24 cellular contexts compared by ENCODE assay signal in the genomic region with DNA sequence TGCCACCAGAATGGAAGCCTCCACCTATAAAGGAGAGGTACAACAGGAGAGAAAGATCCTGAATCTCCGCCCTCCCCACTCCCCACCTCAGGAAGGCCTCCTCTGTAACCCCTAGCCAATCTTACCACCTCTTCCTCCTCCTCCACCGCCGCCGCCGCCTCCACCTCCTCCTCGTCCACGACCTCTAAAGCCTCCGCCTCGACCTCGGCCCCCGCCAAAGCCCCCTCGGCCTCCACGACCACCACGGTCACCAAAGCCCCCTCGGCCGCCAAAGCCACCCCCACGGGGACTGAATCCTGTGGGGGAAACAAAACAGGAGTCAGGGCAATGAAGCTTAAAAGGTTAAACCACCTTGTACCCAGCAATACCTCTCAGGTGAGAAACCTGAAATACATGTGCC. TPM values are rescaled to one million over a fixed set of nuclear protein-coding genes. Genes with fewer than 3 reads are reported as not detected.
DNase-seq lines count a peak whose midpoint lies in the region; ATAC-seq, FAIRE-seq and TF ChIP-seq lines count a peak whose summit lies in the region.
"Had no signal": no experiment of that assay in that cellular context is flagged by ENCODE, and none has a peak within 500 bp of the region (broad histone marks: within the 10 kb centered on the region; RNA-seq: fewer than 3 reads in every experiment).

No MANE protein-coding gene starts in this region.

- intact Hi-C loops in IMR-90 (cut with micrococcal nuclease) (loop anchor here (10.0 kb wide), 1 partner anchor 396 kb away; a partner anchor contains a TSS), K562 (cut with micrococcal nuclease) (loop anchor here (5.0 kb wide), 1 partner anchor 288 kb away; no protein-coding TSS in a partner anchor)

- no peak overlapping the region for H3K9ac ChIP-seq in IMR-90 (ENCODE audit: low read depth, low read length)
- peak overlapping the region in 1 of 2 experiments; percentile 62; a peak in 2 of 4 replicates for H3K9ac ChIP-seq in K562 (ENCODE audit: insufficient read depth in 1 of 2, low read depth in 2 of 2, low read length in 2 of 2)
- H3K9ac ChIP-seq: KMS-11 had no signal

- no peak for DNase-seq in IMR-90
- DNase-seq in K562 (ENCODE audit: extremely low read depth in 1 of 4, low spot score in 3 of 4): peak in 1 of 4 experiments; percentile 11
- peak; percentile 29 for DNase-seq in osteoblast (ENCODE audit: insufficient read length, low spot score, missing footprints)
- DNase-seq in nucleus accumbens (lab: John Stamatoyannopoulos, UW): no peak
- DNase-seq in stimulated activated CD4-positive, alpha-beta T cell treated with anti-CD3 and anti-CD28 coated beads, Interleukin-15, amount 100 ng/mL, for 24 hours: no peak
- no peak for DNase-seq in activated CD4-positive, alpha-beta T cell treated with anti-CD3 and anti-CD28 coated beads for 1 hour
- DNase-seq in anterior cingulate cortex (lab: John Stamatoyannopoulos, UW): no peak
- DNase-seq: C1 segment of cervical spinal cord; CD4-positive, alpha-beta memory T cell; COR-L47; NCI-H1048; NCI-H1417 treated with DMSO at 0.1 percent for 48 hours; NCI-H1694 treated with DMSO at 0.1 percent for 48 hours; NCI-H2081; NCI-H2227 treated with DMSO at 0.1 percent for 48 hours; NCI-H526 treated with DMSO at 0.1 percent for 48 hours; SHP77 treated with DMSO at 0.1 percent for 48 hours had no signal

- H4K8ac ChIP-seq in IMR-90 (ENCODE audit: low read depth in 2 of 2, low read length in 2 of 2): no peak overlapping the region

- H2AK9ac ChIP-seq in IMR-90 (replicated peaks; ENCODE audit: low read depth, low read length, poor library complexity): peak overlapping the region; percentile 23

- H3K9me3 ChIP-seq in HEK293 (ENCODE audit: control insufficient read depth, insufficient read depth, low read depth, low read length): no peaks in the 10 kb centered on the region
- no peaks in the 10 kb centered on the region for H3K9me3 ChIP-seq in IMR-90 (ENCODE audit: control insufficient read depth, insufficient read depth, low read length)
- no peaks in the 10 kb centered on the region for H3K9me3 ChIP-seq in K562 (replicated peaks; ENCODE audit: control insufficient read depth, insufficient read depth, low read depth, low read length)
- H3K9me3 ChIP-seq in osteoblast (ENCODE audit: low read depth, low read length): no peaks in the 10 kb centered on the region
- H3K9me3 ChIP-seq: HAP-1 had no signal

- H2BK20ac ChIP-seq in IMR-90 (ENCODE audit: low read depth, low read length): no peak overlapping the region

- H3K9me1 ChIP-seq in IMR-90 (ENCODE audit: insufficient read depth, low read length) (no peaks in the 10 kb centered on the region), K562 (ENCODE audit: control insufficient read depth, insufficient read depth, low read length) (peaks cover 8% of the 10 kb centered on the region)

- H3K4me1 ChIP-seq in HEK293 (ENCODE audit: control insufficient read depth, insufficient read depth, low read length): peaks cover 42% of the 10 kb centered on the region
- H3K4me1 ChIP-seq in IMR-90 (ENCODE audit: control insufficient read depth, insufficient read depth, low read length): peaks cover 12% of the 10 kb centered on the region
- peaks cover 35 to 55% of the 10 kb centered on the region in 2 experiments for H3K4me1 ChIP-seq in K562 (replicated peaks in 1 of 2; ENCODE audit: control insufficient read depth in 2 of 2, insufficient read depth in 2 of 2, low read length in 2 of 2)
- H3K4me1 ChIP-seq in osteoblast (ENCODE audit: insufficient read depth, low read length): peaks cover 15% of the 10 kb centered on the region

- no peak overlapping the region for H4K5ac ChIP-seq in IMR-90 (ENCODE audit: low read depth, low read length)

- H3K14ac ChIP-seq in IMR-90 (replicated peaks; ENCODE audit: low read depth, low read length): no peak overlapping the region

- H3K79me1 ChIP-seq in IMR-90 (ENCODE audit: low read depth in 1 of 2, low read length in 2 of 2): peaks cover 17 to 58% of the 10 kb centered on the region in 2 experiments

- POLR2A ChIA-PET in HEK293 (lab: Yijun Ruan, JAX): no interaction called here
- POLR2A ChIA-PET in IMR-90 (lab: Charles Lee; ENCODE audit: unreplicated experiment): no interaction called here
- POLR2A ChIA-PET in K562 (lab: Yijun Ruan, JAX): interaction anchor here (0.6 kb wide), 1 partner anchor 12 kb away, joined by 3 read pairs; no protein-coding TSS in a partner anchor

- no peak overlapping the region for H2BK5ac ChIP-seq in IMR-90 (ENCODE audit: low read depth, low read length, poor library complexity, severe bottlenecking)

- no peak for TF ChIP-seq EP300 in K562 (IDR thresholded peaks at IDR 0.05; ENCODE audit: low read length)

- in situ Hi-C loops in IMR-90 (cut with MboI; ENCODE audit: low sequenced_read_pairs): loop anchor here (5.0 to 25.0 kb wide), 3 partner anchors 48 to 403 kb away; a partner anchor contains a TSS
- in situ Hi-C loops in K562 (cut with MboI): no loop called here

- CTCF ChIA-PET in HEK293 (lab: Yijun Ruan, JAX) (interaction anchor here (1.1 to 7.8 kb wide), 5 partner anchors 37 to 299 kb away, joined by 3 to 237 read pairs (median 61); a partner anchor contains a TSS), IMR-90 (lab: Yijun Ruan, JAX) (interaction anchor here (2.0 kb wide), 1 partner anchor 38 kb away, joined by 4 read pairs; no protein-coding TSS in a partner anchor), K562 (lab: Yijun Ruan, JAX; ENCODE audit: low intra/inter-chr PET ratio) (no interaction called here)

- WGBS in IMR-90 (ENCODE audit: extremely low coverage in 2 of 2, insufficient read length in 1 of 2), 2 experiments: no CpG with 5 or more reads among the region's 17 CpGs
- WGBS in K562 (ENCODE audit: insufficient coverage, low coverage, missing lambda C conversion rate): 75% methylated on average over 14 of the region's 17 CpGs

- H3K18ac ChIP-seq in IMR-90 (ENCODE audit: low read depth, low read length): no peak overlapping the region

- H2BK120ac ChIP-seq in IMR-90 (ENCODE audit: low read depth, low read length): no peak overlapping the region

- H3K4me3 ChIP-seq in HEK293 (ENCODE audit: low read depth, low read length): no peak overlapping the region
- no peak overlapping the region for H3K4me3 ChIP-seq in IMR-90 (ENCODE audit: insufficient read depth, low read depth, low read length)
- H3K4me3 ChIP-seq in K562: no peak overlapping the region
- no peak overlapping the region for H3K4me3 ChIP-seq in osteoblast (ENCODE audit: insufficient read depth, low read length)
- H3K4me3 ChIP-seq: GM23338, HAP-1 had no signal

- H2AFZ ChIP-seq in IMR-90 (replicated peaks; ENCODE audit: low read length, poor library complexity) (no peak overlapping the region), K562 (ENCODE audit: low read depth, low read length) (no peak overlapping the region), osteoblast (ENCODE audit: low read length) (no peak overlapping the region)
- H2AFZ ChIP-seq: GM23338 had no signal

- no peak overlapping the region for H4K91ac ChIP-seq in IMR-90 (ENCODE audit: insufficient read depth, low read depth, low read length)

- H2BK15ac ChIP-seq in IMR-90 (ENCODE audit: low read depth, low read length): no peak overlapping the region

- H3K23ac ChIP-seq in IMR-90 (ENCODE audit: low read depth, low read length): no peak overlapping the region

- no peak for TF ChIP-seq RAD21 in IMR-90 (IDR thresholded peaks at IDR 0.05; ENCODE audit: low read length)
- no peak for TF ChIP-seq RAD21 in K562 (CRISPR knock-in tag; conservative IDR thresholded peaks at IDR 0.05 in 1 of 2, IDR thresholded peaks at IDR 0.05 in 1 of 2)

- H3K4me2 ChIP-seq in IMR-90 (ENCODE audit: low read depth, low read length) (no peak overlapping the region), K562 (ENCODE audit: insufficient read depth, low read length) (no peak overlapping the region), osteoblast (ENCODE audit: insufficient read depth, low read length) (no peak overlapping the region)
- H3K4me2 ChIP-seq: GM23338, KMS-11 had no signal

- dilution Hi-C loops in IMR-90 (cut with HindIII; ENCODE audit: low sequenced_read_pairs, unreplicated experiment): no loop called here

- TF ChIP-seq CTCF in HEK293 (tag by site-specific recombination; IDR thresholded peaks at IDR 0.05) (no peak), IMR-90 (conservative IDR thresholded peaks at IDR 0.05; ENCODE audit: low read depth, low read length) (no peak), K562 (IDR thresholded peaks at IDR 0.05 in 2 of 3, conservative IDR thresholded peaks at IDR 0.05 in 1 of 3; ENCODE audit: insufficient read depth in 2 of 3, low read depth in 1 of 3, low read length in 3 of 3) (no peak), osteoblast (IDR thresholded peaks at IDR 0.05; ENCODE audit: extremely low read depth, low read depth, low read length) (no peak)

- no peak overlapping the region for H2AK5ac ChIP-seq in IMR-90 (ENCODE audit: low read depth, low read length)

- BruUV-seq in IMR-90 (replicated peaks; lab: Mats Ljungman, UMichigan): no TSS peak
- no TSS peak for BruUV-seq in K562 (replicated peaks; lab: Mats Ljungman, UMichigan)

- TF ChIP-seq POLR2A in IMR-90 (IDR thresholded peaks at IDR 0.05; ENCODE audit: low read depth, low read length) (no peak), K562 (conservative IDR thresholded peaks at IDR 0.05) (no peak)

- H3K79me2 ChIP-seq in K562 (ENCODE audit: control insufficient read depth, insufficient read depth, low read length) (peaks cover 74% of the 10 kb centered on the region), osteoblast (ENCODE audit: insufficient read depth, low read length) (peaks cover 69% of the 10 kb centered on the region)

- peaks cover 35% of the 10 kb centered on the region for H4K20me1 ChIP-seq in IMR-90 (ENCODE audit: insufficient read depth, low read length)
- peaks cover 51% of the 10 kb centered on the region for H4K20me1 ChIP-seq in K562 (replicated peaks; ENCODE audit: control insufficient read depth, insufficient read depth, low read length)
- peaks cover 22% of the 10 kb centered on the region for H4K20me1 ChIP-seq in osteoblast (ENCODE audit: insufficient read depth, low read length)

- no peak overlapping the region for H3K56ac ChIP-seq in IMR-90 (ENCODE audit: extremely low read depth, insufficient read depth, low read length)

- no peak for FAIRE-seq in K562 (lab: Jason Lieb, UNC)
- FAIRE-seq: G401.6, HTR-8/SVneo had no signal

- H3K36me3 ChIP-seq in HEK293 (ENCODE audit: control insufficient read depth in 2 of 2, insufficient read depth in 1 of 2, low read length in 2 of 2) (peaks cover 53 to 63% of the 10 kb centered on the region in 2 experiments), IMR-90 (ENCODE audit: control insufficient read depth, insufficient read depth, low read length) (peaks cover 31% of the 10 kb centered on the region), K562 (ENCODE audit: control insufficient read depth, insufficient read depth, low read length) (peaks cover 79% of the 10 kb centered on the region), osteoblast (ENCODE audit: insufficient read depth, low read length) (peaks cover 39% of the 10 kb centered on the region)

- H3K27me3 ChIP-seq in IMR-90 (ENCODE audit: control insufficient read depth, insufficient read depth, low read length): no peaks in the 10 kb centered on the region
- no peaks in the 10 kb centered on the region for H3K27me3 ChIP-seq in K562 (ENCODE audit: control insufficient read depth in 2 of 2, insufficient read depth in 2 of 2, low read length in 2 of 2)
- no peaks in the 10 kb centered on the region for H3K27me3 ChIP-seq in osteoblast (ENCODE audit: insufficient read depth, low read length)

- no peak overlapping the region for H3K27ac ChIP-seq in HEK293 (ENCODE audit: extremely low read depth, low read depth, low read length)
- no peak overlapping the region for H3K27ac ChIP-seq in IMR-90 (ENCODE audit: insufficient read depth, low read length)
- H3K27ac ChIP-seq in K562 (ENCODE audit: extremely low read depth, low read depth, low read length): peak overlapping the region; percentile 62; the same call in 2 of the 3 replicates
- no peak overlapping the region for H3K27ac ChIP-seq in osteoblast (ENCODE audit: low read depth, low read length)
- H3K27ac ChIP-seq: KMS-11 had no signal

- H3K4ac ChIP-seq in IMR-90 (ENCODE audit: low read depth, low read length): no peak overlapping the region

- no peak for ATAC-seq in IMR-90 (ENCODE audit: low read depth)
- no peak for ATAC-seq in K562
- ATAC-seq: GM23338, Panc1 had no signal

RNA-seq across cellular contexts. Expression of a gene that starts 5.7 kb away (rescaled TPM):
- total RNA-seq in IMR-90 (2012; rRNA removed): 211 and 259 TPM in 2 replicates
- polyA plus RNA-seq in IMR-90 (2012; rRNA removed): 405 and 446 TPM in 2 replicates
- 291 and 322 TPM in 2 replicates for polyA plus RNA-seq in IMR-90 (2012; cell fraction: cytosol; rRNA removed)
- 96.8 and 135 TPM in 2 replicates for polyA plus RNA-seq in IMR-90 (2012; cell fraction: nucleus; rRNA removed; ENCODE audit: low replicate concordance)
- total RNA-seq in K562 (2011; cell fraction: chromatin; rRNA removed; ENCODE audit: low replicate concordance): 90.3 and 153 TPM in 2 replicates
- total RNA-seq in K562 (2011; cell fraction: nucleolus; rRNA removed): 155 and 156 TPM in 2 replicates
- 201 and 290 TPM in 2 replicates for total RNA-seq in K562 (2011; cell fraction: nucleoplasm; rRNA removed)
- 448 and 524 TPM in 2 replicates for total RNA-seq in K562 (2014; rRNA removed)
- 676 and 696 TPM in 2 replicates for total RNA-seq in K562 (2014; rRNA removed; fragmentation: Illumina TruSeq; extraction: Trizol)
- 565 and 575 TPM in 2 replicates for total RNA-seq in K562 (2015; rRNA removed; fragmentation: Illumina TruSeq; extraction: Trizol)
- total RNA-seq in K562 (2021): 761 and 811 TPM in 2 replicates
- polyA plus RNA-seq in K562 (2011; rRNA removed): 843 and 1,244 TPM in 2 replicates
- 1,200 and 1,290 TPM in 2 replicates for polyA plus RNA-seq in K562 (2011; cell fraction: cytosol; rRNA removed)
- 284 and 323 TPM in 2 replicates for polyA plus RNA-seq in K562 (2011; cell fraction: nucleus; rRNA removed)
- 476 and 792 TPM in 2 replicates for polyA plus RNA-seq in K562 (2012)
- polyA plus RNA-seq in K562 (2014; fragmentation: Illumina TruSeq; extraction: Trizol): 1,561 and 1,696 TPM in 2 replicates
- polyA plus RNA-seq in K562 (2014; fragmentation: Nextera tagmentation; extraction: Ambion mirVana): 100 to 1,000 TPM; 201 to 235 TPM
- polyA plus RNA-seq in K562 (2014; rRNA removed): 672 and 721 TPM in 2 replicates
- polyA minus RNA-seq in K562 (2011; rRNA and poly(A)+ RNA removed): 930 and 947 TPM in 2 replicates
- 316 and 353 TPM in 2 replicates for polyA minus RNA-seq in K562 (2011; cell fraction: cytosol; rRNA and poly(A)+ RNA removed)
- polyA minus RNA-seq in K562 (2011; cell fraction: nucleus; rRNA and poly(A)+ RNA removed): 33.4 and 57.8 TPM in 2 replicates
- total RNA-seq in osteoblast: 69.0 and 87.2 TPM in 2 replicates

RNA-seq across cellular contexts. Expression of a gene that starts 6.5 kb away (rescaled TPM):
- total RNA-seq in IMR-90 (2012; rRNA removed) (2.7 and 3.6 TPM in 2 replicates), K562 (2014; rRNA removed) (2.5 and 3.0 TPM in 2 replicates), K562 (2014; rRNA removed; fragmentation: Illumina TruSeq; extraction: Trizol) (0.35 and 0.91 TPM in 2 replicates), K562 (2015; rRNA removed; fragmentation: Illumina TruSeq; extraction: Trizol) (1.1 and 1.3 TPM in 2 replicates), K562 (2021) (5.0 and 5.2 TPM in 2 replicates), osteoblast (17.1 and 19.5 TPM in 2 replicates)
- polyA plus RNA-seq in IMR-90 (2012; rRNA removed) (10.2 and 11.4 TPM in 2 replicates), K562 (2011; rRNA removed) (1.3 and 3.0 TPM in 2 replicates), K562 (2014; fragmentation: Illumina TruSeq; extraction: Trizol) (1.5 and 2.6 TPM in 2 replicates), K562 (2014; fragmentation: Nextera tagmentation; extraction: Ambion mirVana) (not detected), K562 (2014; rRNA removed) (1.4 and 2.0 TPM in 2 replicates)
- polyA plus RNA-seq in IMR-90 (2012; cell fraction: cytosol; rRNA removed): 10.2 and 18.8 TPM in 2 replicates
- 34.3 and 52.3 TPM in 2 replicates for polyA plus RNA-seq in IMR-90 (2012; cell fraction: nucleus; rRNA removed; ENCODE audit: low replicate concordance)
- 12.5 and 24.0 TPM in 2 replicates for total RNA-seq in K562 (2011; cell fraction: chromatin; rRNA removed; ENCODE audit: low replicate concordance)
- 15.0 and 17.8 TPM in 2 replicates for total RNA-seq in K562 (2011; cell fraction: nucleolus; rRNA removed)
- total RNA-seq in K562 (2011; cell fraction: nucleoplasm; rRNA removed): 10.2 and 12.4 TPM in 2 replicates
- polyA plus RNA-seq in K562 (2011; cell fraction: cytosol; rRNA removed): 1.1 and 2.3 TPM in 2 replicates
- polyA plus RNA-seq in K562 (2011; cell fraction: nucleus; rRNA removed): 10.2 and 15.4 TPM in 2 replicates
- 3.8 and 7.2 TPM in 2 replicates for polyA plus RNA-seq in K562 (2012)
- polyA minus RNA-seq in K562 (2011; rRNA and poly(A)+ RNA removed): 2.2 and 3.0 TPM in 2 replicates
- polyA minus RNA-seq in K562 (2011; cell fraction: cytosol; rRNA and poly(A)+ RNA removed): 5.1 and 6.6 TPM in 2 replicates
- polyA minus RNA-seq in K562 (2011; cell fraction: nucleus; rRNA and poly(A)+ RNA removed): 5.7 and 6.7 TPM in 2 replicates
